In the genomic region with DNA sequence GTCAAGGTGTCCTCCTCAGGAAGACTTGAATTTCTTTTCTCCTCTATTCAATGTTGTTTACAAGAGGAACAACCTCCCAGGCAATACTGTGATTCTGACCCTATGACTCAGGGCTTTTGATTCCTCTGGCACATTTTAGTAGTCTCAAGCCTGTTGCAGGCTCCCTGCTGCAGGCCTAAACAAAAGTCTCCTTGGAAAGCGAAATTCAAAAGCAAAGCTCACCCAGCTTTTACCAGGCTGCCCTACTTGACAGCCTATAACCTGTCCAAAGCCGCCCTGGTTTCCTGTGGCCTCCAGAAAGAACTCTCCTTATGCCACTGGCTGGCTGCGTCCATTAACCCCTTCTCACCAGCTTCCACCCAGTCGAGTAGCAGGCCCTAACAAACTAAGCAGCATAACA, we compare ENCODE assay signal across 8 cellular contexts. TPM values are rescaled to one million over a fixed set of nuclear protein-coding genes. Genes with fewer than 3 reads are reported as not detected.
DNase-seq lines count a peak whose midpoint lies in the region; ATAC-seq lines count a peak whose summit lies in the region.

No MANE protein-coding gene starts in this region.

- no peak overlapping the region for H2BK120ac ChIP-seq in neuronal stem cell (ENCODE audit: low read depth, low read length)

- no CpG with 5 or more reads among the region's 4 CpGs for WGBS in neuronal stem cell (ENCODE audit: extremely low coverage in 2 of 2, insufficient read length in 2 of 2, insufficient replicate concordance in 1 of 2), 2 donors

- H2AFZ ChIP-seq in neuronal stem cell (ENCODE audit: low read length) = no peak overlapping the region

- no peak overlapping the region for H3K18ac ChIP-seq in neuronal stem cell (ENCODE audit: low read length)

- H3K27ac ChIP-seq in BLaER1 treated with 17β-estradiol and CSF1 and Interleukin-3, amounts not matched to agents 10 nM and 100 nM = peak overlapping the region in 10 of 11 experiments; percentile 13 to 81 (median 72); a peak in 18 of 22 replicates
- peak overlapping the region; percentile 76 for H3K27ac ChIP-seq in neuronal stem cell (replicated peaks; ENCODE audit: low read length)

- no peaks in the 10 kb centered on the region; a peak in 1 of 22 replicates for H4K20me1 ChIP-seq in BLaER1 treated with 17β-estradiol and CSF1 and Interleukin-3, amounts not matched to agents 10 nM and 100 nM

- no peak for ATAC-seq in HG02981 (IDR thresholded peaks at IDR 0.05; ENCODE audit: unreplicated experiment)

- no peak overlapping the region for H3K4ac ChIP-seq in neuronal stem cell (ENCODE audit: low read length)

- H3K27me3 ChIP-seq in BLaER1 treated with 17β-estradiol and CSF1 and Interleukin-3, amounts not matched to agents 10 nM and 100 nM = no peaks in the 10 kb centered on the region
- no peaks in the 10 kb centered on the region for H3K27me3 ChIP-seq in neuronal stem cell (ENCODE audit: control insufficient read depth in 3 of 3, insufficient read depth in 3 of 3, low read depth in 1 of 3, low read length in 3 of 3)

- no peak overlapping the region for H2BK12ac ChIP-seq in neuronal stem cell (ENCODE audit: low read length)

- H3K9me3 ChIP-seq in BLaER1 treated with 17β-estradiol and CSF1 and Interleukin-3, amounts not matched to agents 10 nM and 100 nM (replicated peaks in 1 of 11) = peaks cover 0 to 10% (median 0%) of the 10 kb centered on the region in 11 experiments; a peak in 3 of 22 replicates
- H3K9me3 ChIP-seq in neuronal stem cell (replicated peaks in 1 of 2; ENCODE audit: control insufficient read depth in 2 of 2, insufficient read depth in 1 of 2, low read depth in 1 of 2, low read length in 2 of 2) = no peaks in the 10 kb centered on the region

- no peaks in the 10 kb centered on the region for H3K79me1 ChIP-seq in neuronal stem cell (ENCODE audit: low read depth, low read length)

- H3K36me3 ChIP-seq in BLaER1 treated with 17β-estradiol and CSF1 and Interleukin-3, amounts not matched to agents 10 nM and 100 nM = peaks cover 0 to 16% (median 4%) of the 10 kb centered on the region in 11 experiments; a peak in 3 of 22 replicates
- peaks cover 3 to 57% of the 10 kb centered on the region in 2 donors for H3K36me3 ChIP-seq in neuronal stem cell (replicated peaks in 1 of 2; ENCODE audit: control insufficient read depth in 2 of 2, insufficient read depth in 2 of 2, low read length in 2 of 2)

- no peak overlapping the region for H4K8ac ChIP-seq in neuronal stem cell (ENCODE audit: low read depth, low read length)

- peaks cover 49 to 74% (median 55%) of the 10 kb centered on the region in 10 experiments for H3K4me1 ChIP-seq in BLaER1 treated with 17β-estradiol and CSF1 and Interleukin-3, amounts not matched to agents 10 nM and 100 nM
- H3K4me1 ChIP-seq in neuronal stem cell (ENCODE audit: control insufficient read depth in 2 of 2, insufficient read depth in 1 of 2, low read depth in 1 of 2, low read length in 2 of 2) = peaks cover 14 to 15% of the 10 kb centered on the region in 2 donors

- H3K4me3 ChIP-seq in BLaER1 treated with 17β-estradiol and CSF1 and Interleukin-3, amounts not matched to agents 10 nM and 100 nM = no peak overlapping the region
- no peak overlapping the region for H3K4me3 ChIP-seq in neuronal stem cell (ENCODE audit: low read length in 2 of 2)

- no peak overlapping the region for H3K23ac ChIP-seq in neuronal stem cell (ENCODE audit: low read depth, low read length, poor library complexity)

- peak overlapping the region in 8 of 11 experiments; percentile 8 to 91 (median 85); a peak in 11 of 22 replicates for H3K4me2 ChIP-seq in BLaER1 treated with 17β-estradiol and CSF1 and Interleukin-3, amounts not matched to agents 10 nM and 100 nM
- H3K4me2 ChIP-seq in neuronal stem cell (ENCODE audit: insufficient read depth, low read length, poor library complexity, severe bottlenecking) = peak overlapping the region; percentile 28

- H2BK15ac ChIP-seq in neuronal stem cell (ENCODE audit: low read length) = no peak overlapping the region

- no peak overlapping the region for H2BK5ac ChIP-seq in neuronal stem cell (ENCODE audit: low read length)

- H4K91ac ChIP-seq in neuronal stem cell (ENCODE audit: low read depth, low read length, poor library complexity) = no peak overlapping the region

- DNase-seq in RPMI7951 (ENCODE audit: low read depth) = peak; percentile 77
- peak; percentile 69 for DNase-seq in fibroblast of gingiva (ENCODE audit: low read depth)
- DNase-seq in neuronal stem cell (ENCODE audit: low spot score) = peak; percentile 32
- DNase-seq in stimulated activated CD4-positive, alpha-beta T cell treated with anti-CD3 and anti-CD28 coated beads, Interleukin-1b, Interleukin-23, amount 100 ng/mL, for 48 hours = no peak
- DNase-seq in activated naive CD4-positive, alpha-beta T cell (lab: John Stamatoyannopoulos, UW) = no peak
- no peak for DNase-seq in MV-4-11 (lab: John Stamatoyannopoulos, UW)

- H3K9ac ChIP-seq in BLaER1 treated with 17β-estradiol and CSF1 and Interleukin-3, amounts not matched to agents 10 nM and 100 nM = peak overlapping the region in 6 of 11 experiments; percentile 21 to 69 (median 48); a peak in 9 of 22 replicates
- no peak overlapping the region for H3K9ac ChIP-seq in neuronal stem cell (ENCODE audit: low read depth, low read length, poor library complexity)

- no peak overlapping the region for H3K14ac ChIP-seq in neuronal stem cell (ENCODE audit: low read length)

- no peak overlapping the region for H2AK5ac ChIP-seq in neuronal stem cell (ENCODE audit: low read depth, low read length)

RNA-seq across cellular contexts. Expression of a gene that starts 11.6 kb away (rescaled TPM):
- 2.5 and 3.4 TPM in 2 replicates for total RNA-seq in RPMI7951 (2014; rRNA removed; shearing (Covaris generic))
- 12.2 TPM for polyA plus RNA-seq in neuronal stem cell (2013, experiment 1 of 2)
- 12.5 TPM for polyA plus RNA-seq in neuronal stem cell (2013, experiment 2 of 2)

RNA-seq across cellular contexts. Expression of a gene that starts 11.9 kb away (rescaled TPM):
- total RNA-seq in RPMI7951 (2014; rRNA removed; shearing (Covaris generic)) = 31.2 and 39.7 TPM in 2 replicates
- 67.7 TPM for polyA plus RNA-seq in neuronal stem cell (2013, experiment 1 of 2)
- polyA plus RNA-seq in neuronal stem cell (2013, experiment 2 of 2) = 67.7 TPM

Comparison
In these comparisons a context has a peak if more than half of its experiments do, and no peak if none do; other contexts are left out.
1. DNase-seq: peak in RPMI7951 (single experiment), fibroblast of gingiva (single experiment) and neuronal stem cell (single experiment); none in stimulated activated CD4-positive, alpha-beta T cell treated with anti-CD3 and anti-CD28 coated beads, Interleukin-1b, Interleukin-23, amount 100 ng/mL, for 48 hours (single experiment), activated naive CD4-positive, alpha-beta T cell (0 of 4) and MV-4-11 (single experiment).